Comparison of ENCODE assay signal across 10 cellular contexts in genomic region chr18:12749136-12749535, GRCh38.
"Had no signal": no experiment of that assay in that cellular context is flagged by ENCODE, and none has a peak within 500 bp of the region (broad histone marks: within the 10 kb centered on the region; RNA-seq: fewer than 3 reads in every experiment).

No MANE protein-coding gene starts in this region.

- H3K4me3 Mint-ChIP-seq: activated T-cell treated with anti-CD3 and anti-CD28 coated beads, Interleukin-2, amount 50 U/mL, for 4 hours; nephron; stimulated activated naive CD8-positive, alpha-beta T cell treated with anti-CD3 and anti-CD28 coated beads, Interleukin-15, Interleukin-2, amounts not matched to agents 100 ng/mL and 50 ng/mL, for 24 hours; T-helper 17 cell had no signal

- H3K27ac Mint-ChIP-seq: nephron; stimulated activated naive CD8-positive, alpha-beta T cell treated with anti-CD3 and anti-CD28 coated beads, Interleukin-15, Interleukin-2, amounts not matched to agents 100 ng/mL and 50 ng/mL, for 24 hours had no signal

- H3K9me3 ChIP-seq: sigmoid colon had no signal

- DNase-seq: activated gamma-delta T cell; activated T-cell treated with anti-CD3 and anti-CD28 coated beads, Interleukin-2, amount 50 U/mL, for 4 hours; aorta; left cardiac atrium; sigmoid colon; stimulated activated CD4-positive, alpha-beta T cell treated with anti-CD3 and anti-CD28 coated beads, Interleukin-4, amount 100 ng/mL, for 1 hour; T-helper 17 cell had no signal

- H3K27ac ChIP-seq: sigmoid colon had no signal

- H3K4me1 ChIP-seq: sigmoid colon had no signal

- H3K27me3 ChIP-seq: sigmoid colon had no signal

- H3K9me3 Mint-ChIP-seq: activated T-cell treated with anti-CD3 and anti-CD28 coated beads, Interleukin-2, amount 50 U/mL, for 4 hours; nephron; stimulated activated naive CD8-positive, alpha-beta T cell treated with anti-CD3 and anti-CD28 coated beads, Interleukin-15, Interleukin-2, amounts not matched to agents 100 ng/mL and 50 ng/mL, for 24 hours had no signal

- H3K4me3 ChIP-seq: sigmoid colon had no signal

- H3K36me3 ChIP-seq: sigmoid colon had no signal

- H3K4me1 Mint-ChIP-seq: nephron had no signal

- ATAC-seq: esophagus mucosa, left cardiac atrium, T-helper 17 cell had no signal
